In the genomic region with DNA sequence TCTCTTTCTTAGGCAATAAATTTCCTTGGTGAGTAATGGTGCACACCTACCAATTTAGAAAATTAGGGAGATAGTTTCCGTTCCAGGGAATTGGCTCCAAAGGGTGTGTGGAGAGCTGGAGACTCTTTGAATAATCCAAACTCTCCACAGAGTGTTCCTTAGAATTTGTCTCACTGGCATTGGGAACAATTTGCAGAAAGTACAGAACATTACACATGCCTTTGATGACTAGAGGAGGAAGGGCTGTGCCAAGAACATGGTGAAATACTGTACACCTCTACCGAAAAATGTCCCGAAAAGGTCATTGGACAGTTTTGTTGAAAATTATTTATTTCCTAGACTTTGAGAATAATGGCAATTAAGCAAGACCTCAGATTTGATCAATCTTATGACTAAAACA, we compare ENCODE assay signal across 22 cellular contexts.
DNase-seq lines count a peak whose midpoint lies in the region; ATAC-seq, FAIRE-seq and TF ChIP-seq lines count a peak whose summit lies in the region.
"Had no signal": no experiment of that assay in that cellular context is flagged by ENCODE, and none has a peak within 500 bp of the region (broad histone marks: within the 10 kb centered on the region; RNA-seq: fewer than 3 reads in every experiment).

No MANE protein-coding gene starts in this region.

- no CpG with 5 or more reads among the region's 3 CpGs for WGBS in H9 (ENCODE audit: extremely low coverage, insufficient read length, low lambda C conversion rate)
- 90% methylated on average over 3 of the region's 3 CpGs; no CpG with 5 or more reads in 1 of the 2 experiments for WGBS in H1 (ENCODE audit: extremely low coverage in 1 of 2, insufficient coverage in 1 of 2, insufficient read length in 1 of 2, insufficient replicate concordance in 2 of 2, low coverage in 1 of 2, low lambda C conversion rate in 2 of 2, missing lambda C conversion rate in 1 of 2), 2 experiments
- 75% methylated on average over 3 of the region's 3 CpGs for WGBS in suprapubic skin
- 95 to 100% methylated on average over 1 to 3 of the region's 3 CpGs for WGBS in endodermal cell (ENCODE audit: insufficient coverage in 1 of 2, insufficient read length in 1 of 2), 2 experiments

- H3K18ac ChIP-seq in H9 (ENCODE audit: insufficient read length, low read depth, low read length) = no peak overlapping the region
- H3K18ac ChIP-seq in H1 (ENCODE audit: extremely low read depth, low read length) = peak overlapping the region; percentile 26

- H3K27me3 ChIP-seq in H9 (ENCODE audit: insufficient read depth, low read length) (no peaks in the 10 kb centered on the region), H1 (replicated peaks in 1 of 4; ENCODE audit: control insufficient read depth in 3 of 4, extremely low read depth in 1 of 4, insufficient read depth in 3 of 4, low read length in 3 of 4) (no peaks in the 10 kb centered on the region), suprapubic skin (no peaks in the 10 kb centered on the region), endodermal cell (ENCODE audit: control insufficient read depth, insufficient read depth, low read length, poor library complexity, severe bottlenecking) (no peaks in the 10 kb centered on the region)
- H3K27me3 ChIP-seq: BE2C had no signal

- H3K4me3 ChIP-seq in H1 (ENCODE audit: extremely low read depth in 1 of 4, insufficient read depth in 2 of 4, low read depth in 3 of 4, low read length in 4 of 4) (no peak overlapping the region), suprapubic skin (no peak overlapping the region), endodermal cell (ENCODE audit: low read length) (no peak overlapping the region)

- CTCF ChIA-PET in H1 (lab: Charles Lee; ENCODE audit: partially characterized antibody) = interaction anchor here (2.7 kb wide), 1 partner anchor 9 kb away, joined by 7 read pairs; no protein-coding TSS in a partner anchor

- H3K4ac ChIP-seq in H9 (ENCODE audit: low read depth, low read length) (no peak overlapping the region), H1 (replicated peaks; ENCODE audit: insufficient read length, low read depth, low read length) (no peak overlapping the region)

- H2BK15ac ChIP-seq in H9 (ENCODE audit: low read depth, low read length) = no peak overlapping the region
- H2BK15ac ChIP-seq in H1 (ENCODE audit: low read length) = no peak overlapping the region

- H4K91ac ChIP-seq in H9 (ENCODE audit: insufficient read length, low read depth, low read length) = no peak overlapping the region
- H4K91ac ChIP-seq in H1 (replicated peaks; ENCODE audit: insufficient read length, low read length) = peak overlapping the region; percentile 45

- TF ChIP-seq EP300 in H1 (IDR thresholded peaks at IDR 0.05; ENCODE audit: borderline replicate concordance in 1 of 2, low read depth in 2 of 2, low read length in 2 of 2) = no peak
- no peak for TF ChIP-seq EP300 in suprapubic skin (IDR thresholded peaks at IDR 0.05)

- H3T11ph ChIP-seq in H9 (ENCODE audit: low read length) = no peak overlapping the region

- H3K23ac ChIP-seq in H9 (ENCODE audit: insufficient read length, low read depth, low read length) (no peak overlapping the region), H1 (ENCODE audit: insufficient read length) (no peak overlapping the region)

- no peak overlapping the region for H3K4me2 ChIP-seq in H9 (ENCODE audit: insufficient read depth, insufficient read length, low read length)
- H3K4me2 ChIP-seq in H1 (ENCODE audit: insufficient read depth in 1 of 2, low read depth in 2 of 2, low read length in 2 of 2) = no peak overlapping the region

- H2BK12ac ChIP-seq in H9 (ENCODE audit: insufficient read length, low read depth, low read length) (no peak overlapping the region), H1 (ENCODE audit: low read depth, low read length) (peak overlapping the region; percentile 20; the same call in 1 of the 2 replicates)

- H3K27me3 Mint-ChIP-seq in H9 (ENCODE audit: low read depth) = no peaks in the 10 kb centered on the region
- H3K27me3 Mint-ChIP-seq in endodermal cell (ENCODE audit: insufficient read depth) = no peaks in the 10 kb centered on the region
- H3K27me3 Mint-ChIP-seq: CD4-positive, CD25-positive, alpha-beta regulatory T cell; CD8-positive, alpha-beta memory T cell; IgD-negative memory B cell had no signal

- no peaks in the 10 kb centered on the region for H3K79me2 ChIP-seq in H9 (ENCODE audit: insufficient read depth, low read length)
- no peaks in the 10 kb centered on the region for H3K79me2 ChIP-seq in H1 (ENCODE audit: control insufficient read depth in 1 of 2, insufficient read depth in 2 of 2, low read length in 2 of 2)

- no peak for TF ChIP-seq CTCF in H9 (conservative IDR thresholded peaks at IDR 0.05)
- no peak for TF ChIP-seq CTCF in H1 (IDR thresholded peaks at IDR 0.05; ENCODE audit: control extremely low read depth in 1 of 3, insufficient read depth in 1 of 3, low read depth in 1 of 3, low read length in 3 of 3)
- no peak for TF ChIP-seq CTCF in suprapubic skin (IDR thresholded peaks at IDR 0.05)
- no peak for TF ChIP-seq CTCF in endodermal cell (conservative IDR thresholded peaks at IDR 0.05)

- H3K4me1 ChIP-seq in H9 (ENCODE audit: insufficient read depth, low read length) (peaks cover 18% of the 10 kb centered on the region), H1 (replicated peaks in 1 of 4; ENCODE audit: control insufficient read depth in 3 of 4, insufficient read depth in 4 of 4, low read length in 3 of 4) (peaks cover 4 to 25% (median 25%) of the 10 kb centered on the region in 4 experiments; a peak in 5 of 7 replicates), suprapubic skin (peaks cover 27% of the 10 kb centered on the region), endodermal cell (ENCODE audit: control insufficient read depth, insufficient read depth, low read length) (no peaks in the 10 kb centered on the region)
- H3K4me1 ChIP-seq: BE2C had no signal

- H3K14ac ChIP-seq in H9 (ENCODE audit: insufficient read depth, low read length) (no peak overlapping the region), H1 (ENCODE audit: insufficient read length) (no peak overlapping the region)

- no peak for FAIRE-seq in H1 (lab: Jason Lieb, UNC)
- FAIRE-seq: A204.1, D721Med, G401.6, GM12891, GM18507, HepG2, HTR-8/SVneo had no signal

- H2AK5ac ChIP-seq in H9 (ENCODE audit: insufficient read length, low read length) (no peak overlapping the region), H1 (ENCODE audit: low read depth, low read length) (0 out of 2 replicates have a peak overlapping the region, but pooled peaks have one; percentile 55)

- H3K4me1 Mint-ChIP-seq in H9 (peaks cover 56 to 61% of the 10 kb centered on the region in 2 experiments), endodermal cell (peaks cover 24% of the 10 kb centered on the region)
- H3K4me1 Mint-ChIP-seq: CD4-positive, CD25-positive, alpha-beta regulatory T cell; CD8-positive, alpha-beta memory T cell; IgD-negative memory B cell had no signal

- H4K8ac ChIP-seq in H9 (replicated peaks; ENCODE audit: insufficient read length, low read depth, low read length) (no peak overlapping the region), H1 (ENCODE audit: extremely low read depth, insufficient read depth, low read length) (no peak overlapping the region)

- H3K27ac ChIP-seq in H9 (ENCODE audit: insufficient read length, low read depth, low read length) (peak overlapping the region; percentile 92), H1 (ENCODE audit: low read depth, low read length) (no peak overlapping the region), suprapubic skin (peak overlapping the region; percentile 61), endodermal cell (ENCODE audit: low read depth, low read length) (no peak overlapping the region)

- H3K4me3 Mint-ChIP-seq in H9 (no peak overlapping the region; a peak in 1 of 5 replicates), endodermal cell (no peak overlapping the region)
- H3K4me3 Mint-ChIP-seq: CD4-positive, CD25-positive, alpha-beta regulatory T cell; CD8-positive, alpha-beta memory T cell; IgD-negative memory B cell had no signal

- H3K36me3 ChIP-seq in H1 (ENCODE audit: control insufficient read depth in 2 of 4, insufficient read depth in 4 of 4, low read length in 3 of 4) (no peaks in the 10 kb centered on the region), suprapubic skin (no peaks in the 10 kb centered on the region), endodermal cell (ENCODE audit: control insufficient read depth, insufficient read depth, low read length) (no peaks in the 10 kb centered on the region)
- H3K36me3 ChIP-seq: BE2C had no signal

- H4K5ac ChIP-seq in H9 (ENCODE audit: insufficient read length, low read depth, low read length) (no peak overlapping the region), H1 (ENCODE audit: insufficient read length, low read depth, low read length) (peak overlapping the region; percentile 48)

- TF ChIP-seq RAD21 in H1 (IDR thresholded peaks at IDR 0.05 in 1 of 2, conservative IDR thresholded peaks at IDR 0.05 in 1 of 2; ENCODE audit: low read depth in 2 of 2, low read length in 2 of 2) = no peak

- DNase-seq in H9 (no peak), NCI-H69 (lab: John Stamatoyannopoulos, UW) (peak; percentile 98), H1 (ENCODE audit: low read depth in 1 of 2, low spot score in 2 of 2) (no peak), suprapubic skin (ENCODE audit: low spot score in 2 of 2) (no peak), D341Med (ENCODE audit: low spot score) (no peak), endodermal cell (no peak)
- DNase-seq: ACHN; BE2C; C1 segment of cervical spinal cord; CD4-positive, CD25-positive, alpha-beta regulatory T cell; CD8-positive, alpha-beta memory T cell; HCEC 1CT; KBM-7 had no signal

- POLR2A ChIA-PET in H1 (lab: Charles Lee; ENCODE audit: partially characterized antibody) = no interaction called here

- TF ChIP-seq POLR2A in H1 (IDR thresholded peaks at IDR 0.05; ENCODE audit: control extremely low read depth in 1 of 2, low read depth in 2 of 2, low read length in 2 of 2) (no peak), suprapubic skin (IDR thresholded peaks at IDR 0.05) (no peak)

- peak overlapping the region in 2 of 3 experiments; percentile 83 to 88; a peak in 4 of 7 replicates for H3K27ac Mint-ChIP-seq in H9
- no peak overlapping the region for H3K27ac Mint-ChIP-seq in endodermal cell
- H3K27ac Mint-ChIP-seq: CD4-positive, CD25-positive, alpha-beta regulatory T cell; CD8-positive, alpha-beta memory T cell; IgD-negative memory B cell had no signal

- H3K23me2 ChIP-seq in H9 (ENCODE audit: insufficient read length, low read depth, low read length, poor library complexity, severe bottlenecking) (no peaks in the 10 kb centered on the region), H1 (ENCODE audit: low read depth, low read length) (no peaks in the 10 kb centered on the region)

- H2BK20ac ChIP-seq in H9 (ENCODE audit: low read depth, low read length, poor library complexity, severe bottlenecking) = no peak overlapping the region
- peak overlapping the region; percentile 56; the same call in 1 of the 2 replicates for H2BK20ac ChIP-seq in H1 (ENCODE audit: low read length)

- H2BK5ac ChIP-seq in H9 (ENCODE audit: insufficient read length, low read length) (no peak overlapping the region), H1 (ENCODE audit: low read depth, low read length) (peak overlapping the region; percentile 98; the same call in 1 of the 2 replicates)

- H3K56ac ChIP-seq in H9 (ENCODE audit: insufficient read length, low read depth, low read length) (no peak overlapping the region), H1 (replicated peaks; ENCODE audit: insufficient read length, low read depth, low read length) (no peak overlapping the region)

- no peak overlapping the region for H3K9ac ChIP-seq in H9 (ENCODE audit: extremely low read depth, insufficient read length, low read length)
- no peak overlapping the region for H3K9ac ChIP-seq in H1 (replicated peaks in 1 of 4; ENCODE audit: extremely low read depth in 1 of 4, low read depth in 3 of 4, low read length in 3 of 4)
- no peak overlapping the region for H3K9ac ChIP-seq in endodermal cell (ENCODE audit: extremely low read depth, low read length, poor library complexity, severe bottlenecking)

- H3K36me3 Mint-ChIP-seq in H9 (ENCODE audit: insufficient read depth in 1 of 3, low read depth in 3 of 3) = peaks cover 0 to 9% (median 0%) of the 10 kb centered on the region in 3 experiments; a peak in 3 of 7 replicates
- H3K36me3 Mint-ChIP-seq in endodermal cell (ENCODE audit: low read depth) = no peaks in the 10 kb centered on the region
- H3K36me3 Mint-ChIP-seq: CD4-positive, CD25-positive, alpha-beta regulatory T cell; CD8-positive, alpha-beta memory T cell; IgD-negative memory B cell had no signal

- no peak overlapping the region for H2AFZ ChIP-seq in H9 (ENCODE audit: low read length)
- no peak overlapping the region for H2AFZ ChIP-seq in H1 (ENCODE audit: low read length)

- H3K9me3 ChIP-seq in H9 (ENCODE audit: control insufficient read depth, low read depth, low read length) = no peaks in the 10 kb centered on the region
- H3K9me3 ChIP-seq in H1 (ENCODE audit: insufficient read depth in 2 of 2, low read depth in 1 of 2, low read length in 1 of 2) = peaks cover 0 to 3% of the 10 kb centered on the region in 2 experiments; a peak in 2 of 4 replicates
- no peaks in the 10 kb centered on the region for H3K9me3 ChIP-seq in suprapubic skin
- no peaks in the 10 kb centered on the region for H3K9me3 ChIP-seq in endodermal cell (ENCODE audit: control insufficient read depth, low read length)
- H3K9me3 ChIP-seq: BE2C had no signal

- H4K20me1 ChIP-seq in H9 (ENCODE audit: control insufficient read depth, insufficient read depth, insufficient read length) (no peaks in the 10 kb centered on the region), H1 (replicated peaks in 1 of 2; ENCODE audit: control insufficient read depth in 1 of 2, insufficient read depth in 2 of 2, low read length in 2 of 2) (no peaks in the 10 kb centered on the region)

- no peak for ATAC-seq in HG02623 (IDR thresholded peaks at IDR 0.05; ENCODE audit: unreplicated experiment)
- ATAC-seq: HepG2 had no signal

- H3K79me1 ChIP-seq in H9 (ENCODE audit: insufficient read depth, low read depth, low read length, poor library complexity, severe bottlenecking) = no peaks in the 10 kb centered on the region
- H3K79me1 ChIP-seq in H1 (ENCODE audit: low read depth, low read length) = no peaks in the 10 kb centered on the region

- H2BK120ac ChIP-seq in H9 (ENCODE audit: low read depth, low read length, poor library complexity, severe bottlenecking) = no peak overlapping the region
- peak overlapping the region; percentile 93 for H2BK120ac ChIP-seq in H1 (replicated peaks; ENCODE audit: low read depth, low read length)

- H3K9me3 Mint-ChIP-seq in H9 = peaks cover 0 to 9% of the 10 kb centered on the region in 2 experiments; a peak in 2 of 5 replicates
- H3K9me3 Mint-ChIP-seq in endodermal cell = peaks cover 2% of the 10 kb centered on the region

Comparison
In these comparisons a context has a peak if more than half of its experiments do, and no peak if none do; other contexts are left out.
1. H3K27ac ChIP-seq: peak in H9 (single experiment) and suprapubic skin (single experiment); none in H1 (single experiment) and endodermal cell (single experiment).